Comparison of ENCODE assay signal across 2 cellular contexts in the genomic region with DNA sequence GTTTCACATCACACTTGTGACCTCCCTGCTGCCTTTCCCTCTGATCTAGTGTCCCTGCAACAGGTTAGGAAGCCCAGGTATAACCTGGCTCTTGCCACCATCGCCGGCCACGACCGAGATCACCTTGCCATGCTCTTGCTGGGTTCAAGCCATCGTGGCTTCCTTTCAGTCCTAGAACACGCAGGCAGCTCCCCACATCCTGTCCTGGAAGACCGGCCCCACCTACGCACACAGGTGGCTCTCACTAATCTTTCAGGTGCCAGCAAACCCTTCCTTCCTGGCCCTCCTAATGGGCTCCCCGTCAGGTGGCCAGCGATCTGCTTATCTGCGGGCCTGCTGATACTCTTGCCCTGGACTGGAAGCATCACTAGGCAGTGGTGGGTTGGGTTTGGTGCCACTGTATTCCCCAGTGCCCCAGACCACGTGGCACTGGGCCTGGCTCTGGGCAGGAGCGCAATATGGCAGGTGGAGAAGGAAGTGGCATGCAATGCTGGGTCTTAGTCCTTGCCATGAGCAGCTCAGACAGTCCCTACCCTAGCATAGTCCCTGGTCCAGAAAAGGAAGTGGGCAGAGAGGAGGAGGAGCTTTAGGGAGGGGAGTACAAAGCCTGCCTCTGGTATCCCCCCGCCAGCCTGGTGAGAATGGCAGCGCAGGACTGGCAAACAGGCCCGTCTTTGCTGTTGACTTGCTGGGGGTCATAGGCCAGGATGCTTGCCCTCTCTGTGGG.
TF ChIP-seq lines count a peak whose summit lies in the region.

No MANE protein-coding gene starts in this region.

TF ChIP-seq in HepG2, 621 proteins besides CTCF, POLR2A, EP300 and RAD21:
- TF ChIP-seq PCBP2 (optimal IDR thresholded peaks at IDR 0.05; ENCODE audit: low read depth, low read length, poor library complexity, severe bottlenecking), result no peak
- no peak for TF ChIP-seq ARNT2 (CRISPR knock-in tag; IDR thresholded peaks at IDR 0.05; ENCODE audit: low read depth)
- TF ChIP-seq, protein P1, sequence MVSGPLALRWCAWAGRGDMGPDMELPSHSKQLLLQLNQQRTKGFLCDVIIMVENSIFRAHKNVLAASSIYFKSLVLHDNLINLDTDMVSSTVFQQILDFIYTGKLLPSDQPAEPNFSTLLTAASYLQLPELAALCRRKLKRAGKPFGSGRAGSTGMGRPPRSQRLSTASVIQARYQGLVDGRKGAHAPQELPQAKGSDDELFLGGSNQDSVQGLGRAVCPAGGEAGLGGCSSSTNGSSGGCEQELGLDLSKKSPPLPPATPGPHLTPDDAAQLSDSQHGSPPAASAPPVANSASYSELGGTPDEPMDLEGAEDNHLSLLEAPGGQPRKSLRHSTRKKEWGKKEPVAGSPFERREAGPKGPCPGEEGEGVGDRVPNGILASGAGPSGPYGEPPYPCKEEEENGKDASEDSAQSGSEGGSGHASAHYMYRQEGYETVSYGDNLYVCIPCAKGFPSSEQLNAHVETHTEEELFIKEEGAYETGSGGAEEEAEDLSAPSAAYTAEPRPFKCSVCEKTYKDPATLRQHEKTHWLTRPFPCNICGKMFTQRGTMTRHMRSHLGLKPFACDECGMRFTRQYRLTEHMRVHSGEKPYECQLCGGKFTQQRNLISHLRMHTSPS (CRISPR knock-in tag; IDR thresholded peaks at IDR 0.05; ENCODE audit: low read depth), result no peak
- TF ChIP-seq ELF3 (CRISPR knock-in tag; IDR thresholded peaks at IDR 0.05), result no peak
- no peak for TF ChIP-seq SYNCRIP (IDR thresholded peaks at IDR 0.05; ENCODE audit: insufficient read depth, low read depth, low read length)
- TF ChIP-seq ZNF510 (CRISPR knock-in tag; IDR thresholded peaks at IDR 0.05; ENCODE audit: low read depth), result no peak
- no peak for TF ChIP-seq ZNF839 (CRISPR knock-in tag; IDR thresholded peaks at IDR 0.05; ENCODE audit: borderline replicate concordance)
- TF ChIP-seq ZNF670 (CRISPR knock-in tag; IDR thresholded peaks at IDR 0.05; ENCODE audit: borderline replicate concordance), result no peak
- no peak for TF ChIP-seq ATAD3A (CRISPR knock-in tag; IDR thresholded peaks at IDR 0.05)
- TF ChIP-seq, protein P2, sequence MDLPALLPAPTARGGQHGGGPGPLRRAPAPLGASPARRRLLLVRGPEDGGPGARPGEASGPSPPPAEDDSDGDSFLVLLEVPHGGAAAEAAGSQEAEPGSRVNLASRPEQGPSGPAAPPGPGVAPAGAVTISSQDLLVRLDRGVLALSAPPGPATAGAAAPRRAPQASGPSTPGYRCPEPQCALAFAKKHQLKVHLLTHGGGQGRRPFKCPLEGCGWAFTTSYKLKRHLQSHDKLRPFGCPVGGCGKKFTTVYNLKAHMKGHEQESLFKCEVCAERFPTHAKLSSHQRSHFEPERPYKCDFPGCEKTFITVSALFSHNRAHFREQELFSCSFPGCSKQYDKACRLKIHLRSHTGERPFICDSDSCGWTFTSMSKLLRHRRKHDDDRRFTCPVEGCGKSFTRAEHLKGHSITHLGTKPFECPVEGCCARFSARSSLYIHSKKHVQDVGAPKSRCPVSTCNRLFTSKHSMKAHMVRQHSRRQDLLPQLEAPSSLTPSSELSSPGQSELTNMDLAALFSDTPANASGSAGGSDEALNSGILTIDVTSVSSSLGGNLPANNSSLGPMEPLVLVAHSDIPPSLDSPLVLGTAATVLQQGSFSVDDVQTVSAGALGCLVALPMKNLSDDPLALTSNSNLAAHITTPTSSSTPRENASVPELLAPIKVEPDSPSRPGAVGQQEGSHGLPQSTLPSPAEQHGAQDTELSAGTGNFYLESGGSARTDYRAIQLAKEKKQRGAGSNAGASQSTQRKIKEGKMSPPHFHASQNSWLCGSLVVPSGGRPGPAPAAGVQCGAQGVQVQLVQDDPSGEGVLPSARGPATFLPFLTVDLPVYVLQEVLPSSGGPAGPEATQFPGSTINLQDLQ (CRISPR knock-in tag; IDR thresholded peaks at IDR 0.05), result no peak
- no peak for TF ChIP-seq SP4 (CRISPR knock-in tag; IDR thresholded peaks at IDR 0.05)

TF ChIP-seq in WTC11, 78 proteins besides CTCF, POLR2A, EP300 and RAD21:
- no peak for TF ChIP-seq MAX (CRISPR knock-in tag; IDR thresholded peaks at IDR 0.05)
- TF ChIP-seq, protein P3, sequence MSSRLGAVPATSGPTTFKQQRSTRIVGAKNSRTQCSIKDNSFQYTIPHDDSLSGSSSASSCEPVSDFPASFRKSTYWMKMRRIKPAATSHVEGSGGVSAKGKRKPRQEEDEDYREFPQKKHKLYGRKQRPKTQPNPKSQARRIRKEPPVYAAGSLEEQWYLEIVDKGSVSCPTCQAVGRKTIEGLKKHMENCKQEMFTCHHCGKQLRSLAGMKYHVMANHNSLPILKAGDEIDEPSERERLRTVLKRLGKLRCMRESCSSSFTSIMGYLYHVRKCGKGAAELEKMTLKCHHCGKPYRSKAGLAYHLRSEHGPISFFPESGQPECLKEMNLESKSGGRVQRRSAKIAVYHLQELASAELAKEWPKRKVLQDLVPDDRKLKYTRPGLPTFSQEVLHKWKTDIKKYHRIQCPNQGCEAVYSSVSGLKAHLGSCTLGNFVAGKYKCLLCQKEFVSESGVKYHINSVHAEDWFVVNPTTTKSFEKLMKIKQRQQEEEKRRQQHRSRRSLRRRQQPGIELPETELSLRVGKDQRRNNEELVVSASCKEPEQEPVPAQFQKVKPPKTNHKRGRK (CRISPR knock-in tag; IDR thresholded peaks at IDR 0.05; ENCODE audit: borderline replicate concordance), result no peak
- TF ChIP-seq, protein P4, sequence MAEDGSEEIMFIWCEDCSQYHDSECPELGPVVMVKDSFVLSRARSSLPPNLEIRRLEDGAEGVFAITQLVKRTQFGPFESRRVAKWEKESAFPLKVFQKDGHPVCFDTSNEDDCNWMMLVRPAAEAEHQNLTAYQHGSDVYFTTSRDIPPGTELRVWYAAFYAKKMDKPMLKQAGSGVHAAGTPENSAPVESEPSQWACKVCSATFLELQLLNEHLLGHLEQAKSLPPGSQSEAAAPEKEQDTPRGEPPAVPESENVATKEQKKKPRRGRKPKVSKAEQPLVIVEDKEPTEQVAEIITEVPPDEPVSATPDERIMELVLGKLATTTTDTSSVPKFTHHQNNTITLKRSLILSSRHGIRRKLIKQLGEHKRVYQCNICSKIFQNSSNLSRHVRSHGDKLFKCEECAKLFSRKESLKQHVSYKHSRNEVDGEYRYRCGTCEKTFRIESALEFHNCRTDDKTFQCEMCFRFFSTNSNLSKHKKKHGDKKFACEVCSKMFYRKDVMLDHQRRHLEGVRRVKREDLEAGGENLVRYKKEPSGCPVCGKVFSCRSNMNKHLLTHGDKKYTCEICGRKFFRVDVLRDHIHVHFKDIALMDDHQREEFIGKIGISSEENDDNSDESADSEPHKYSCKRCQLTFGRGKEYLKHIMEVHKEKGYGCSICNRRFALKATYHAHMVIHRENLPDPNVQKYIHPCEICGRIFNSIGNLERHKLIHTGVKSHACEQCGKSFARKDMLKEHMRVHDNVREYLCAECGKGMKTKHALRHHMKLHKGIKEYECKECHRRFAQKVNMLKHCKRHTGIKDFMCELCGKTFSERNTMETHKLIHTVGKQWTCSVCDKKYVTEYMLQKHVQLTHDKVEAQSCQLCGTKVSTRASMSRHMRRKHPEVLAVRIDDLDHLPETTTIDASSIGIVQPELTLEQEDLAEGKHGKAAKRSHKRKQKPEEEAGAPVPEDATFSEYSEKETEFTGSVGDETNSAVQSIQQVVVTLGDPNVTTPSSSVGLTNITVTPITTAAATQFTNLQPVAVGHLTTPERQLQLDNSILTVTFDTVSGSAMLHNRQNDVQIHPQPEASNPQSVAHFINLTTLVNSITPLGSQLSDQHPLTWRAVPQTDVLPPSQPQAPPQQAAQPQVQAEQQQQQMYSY (CRISPR knock-in tag; IDR thresholded peaks at IDR 0.05), result no peak
